ENCODE assay signal across 8 cellular contexts in genomic region chr7:65979583-65980477, GRCh38. TPM values are rescaled to one million over a fixed set of nuclear protein-coding genes. Genes with fewer than 3 reads are reported as not detected.
DNase-seq lines count a peak whose midpoint lies in the region; ATAC-seq and TF ChIP-seq lines count a peak whose summit lies in the region.

No MANE protein-coding gene starts in this region.

- peak overlapping the region; percentile 82 for H3K4me2 ChIP-seq in Loucy (ENCODE audit: low read depth, low read length, poor library complexity, severe bottlenecking)

- no peaks in the 10 kb centered on the region for H3K9me2 ChIP-seq in Loucy (replicated peaks; ENCODE audit: low read depth, low read length)

- peak overlapping the region in 6 of 7 donors; percentile 23 to 92 (median 86) for H3K27ac Mint-ChIP-seq in CD4-positive, alpha-beta memory T cell
- no peak overlapping the region for H3K27ac Mint-ChIP-seq in chondrocyte (ENCODE audit: unreplicated experiment)

- H2AFZ ChIP-seq in Loucy (ENCODE audit: low read length) = no peak overlapping the region
- H2AFZ ChIP-seq in neuron (ENCODE audit: low read depth, low read length) = no peak overlapping the region

- peaks cover 15% of the 10 kb centered on the region for H3K36me3 ChIP-seq in CD4-positive, alpha-beta memory T cell (ENCODE audit: insufficient read depth, low read length)
- H3K36me3 ChIP-seq in Loucy (ENCODE audit: insufficient read depth, low read length) = peaks cover 18% of the 10 kb centered on the region; the same call in 1 of the 2 replicates
- peaks cover 38% of the 10 kb centered on the region for H3K36me3 ChIP-seq in neuron (ENCODE audit: insufficient read depth, low read length)

- H3K79me2 ChIP-seq in Loucy (ENCODE audit: insufficient read depth, low read length) = peaks cover 36% of the 10 kb centered on the region

- H3K4me3 ChIP-seq in CD4-positive, alpha-beta memory T cell (ENCODE audit: low read length in 2 of 2) = no peak overlapping the region
- H3K4me3 ChIP-seq in Loucy (ENCODE audit: low read length, poor library complexity, severe bottlenecking) = peak overlapping the region; percentile 78
- H3K4me3 ChIP-seq in neuron (ENCODE audit: low read length) = peak overlapping the region; percentile 94

- intact Hi-C loops in CD4-positive, alpha-beta memory T cell (cut with micrococcal nuclease) = loop anchor here (2.0 to 10.0 kb wide), 2 partner anchors 513 to 1675 kb away; no protein-coding TSS in a partner anchor

- H3K4me3 Mint-ChIP-seq in CD4-positive, alpha-beta memory T cell = peak overlapping the region in 6 of 8 donors; percentile 46 to 95 (median 86)
- H3K4me3 Mint-ChIP-seq in chondrocyte (ENCODE audit: unreplicated experiment) = peak overlapping the region; percentile 73

- H3K27ac ChIP-seq in CD4-positive, alpha-beta memory T cell (ENCODE audit: low read depth, low read length) = peak overlapping the region; percentile 64

- H3K27me3 Mint-ChIP-seq in CD4-positive, alpha-beta memory T cell = no peaks in the 10 kb centered on the region
- no peaks in the 10 kb centered on the region for H3K27me3 Mint-ChIP-seq in chondrocyte (ENCODE audit: low read depth)

- H3K9me3 ChIP-seq in CD4-positive, alpha-beta memory T cell (ENCODE audit: control insufficient read depth in 1 of 2, low read length in 2 of 2) = no peaks in the 10 kb centered on the region
- no peaks in the 10 kb centered on the region for H3K9me3 ChIP-seq in Loucy (ENCODE audit: insufficient read depth, low read depth, low read length)
- H3K9me3 ChIP-seq in neuron (ENCODE audit: low read length) = no peaks in the 10 kb centered on the region

- POLR2A ChIA-PET in CD4-positive, alpha-beta memory T cell (lab: Charles Lee; ENCODE audit: partially characterized antibody) = interaction anchor here (0.5 to 1.0 kb wide), 2 partner anchors 86 to 1323 kb away, joined by 3 to 5 read pairs; no protein-coding TSS in a partner anchor

- no peaks in the 10 kb centered on the region for H3K9me3 Mint-ChIP-seq in CD4-positive, alpha-beta memory T cell
- no peaks in the 10 kb centered on the region for H3K9me3 Mint-ChIP-seq in chondrocyte (ENCODE audit: low read depth)

- peaks cover 0 to 15% of the 10 kb centered on the region in 2 donors for H3K36me3 Mint-ChIP-seq in CD4-positive, alpha-beta memory T cell
- H3K36me3 Mint-ChIP-seq in chondrocyte (ENCODE audit: low read depth) = peaks cover 2% of the 10 kb centered on the region

- TF ChIP-seq CTCF in Loucy (conservative IDR thresholded peaks at IDR 0.05; ENCODE audit: low read length) = no peak
- TF ChIP-seq CTCF in chondrocyte (IDR thresholded peaks at IDR 0.05) = no peak

- peaks cover 17% of the 10 kb centered on the region for H3K4me1 ChIP-seq in CD4-positive, alpha-beta memory T cell (ENCODE audit: insufficient read depth, low read length)
- no peaks in the 10 kb centered on the region for H3K4me1 ChIP-seq in Loucy (ENCODE audit: insufficient read depth, low read length, poor library complexity, severe bottlenecking)
- peaks cover 13% of the 10 kb centered on the region for H3K4me1 ChIP-seq in neuron (ENCODE audit: insufficient read depth, low read length)

- no peaks in the 10 kb centered on the region for H3F3A ChIP-seq in Loucy (ENCODE audit: low read depth)

- H3K4me1 Mint-ChIP-seq in CD4-positive, alpha-beta memory T cell = peaks cover 6 to 12% (median 9%) of the 10 kb centered on the region in 4 donors
- H3K4me1 Mint-ChIP-seq in chondrocyte (ENCODE audit: low read depth) = peaks cover 11% of the 10 kb centered on the region

- peaks cover 33% of the 10 kb centered on the region for H4K20me1 ChIP-seq in Loucy (ENCODE audit: insufficient read depth, low read length, poor library complexity, severe bottlenecking)

- H3K9ac ChIP-seq in Loucy (ENCODE audit: low read depth, low read length, poor library complexity, severe bottlenecking) = peak overlapping the region; percentile 86

- no peak for DNase-seq in CD4-positive, alpha-beta memory T cell
- no peak for DNase-seq in chondrocyte (ENCODE audit: low spot score)
- no peak for DNase-seq in HuH-7 (ENCODE audit: low spot score)

- no peaks in the 10 kb centered on the region for H3K27me3 ChIP-seq in CD4-positive, alpha-beta memory T cell (ENCODE audit: insufficient read depth, low read length)
- H3K27me3 ChIP-seq in Loucy (ENCODE audit: insufficient read depth, low read length, poor library complexity, severe bottlenecking) = no peaks in the 10 kb centered on the region
- no peaks in the 10 kb centered on the region for H3K27me3 ChIP-seq in neuron (ENCODE audit: insufficient read depth, low read length)

- CTCF ChIA-PET in CD4-positive, alpha-beta memory T cell (lab: Charles Lee; ENCODE audit: partially characterized antibody) = no interaction called here

- ATAC-seq in GM19023 (IDR thresholded peaks at IDR 0.05; ENCODE audit: unreplicated experiment) = no peak
- no peak for ATAC-seq in GM18907 (IDR thresholded peaks at IDR 0.05; ENCODE audit: unreplicated experiment)
- ATAC-seq in esophagus mucosa = no peak

RNA-seq across cellular contexts. Expression of gene GUSB, which starts 2.2 kb away (rescaled TPM):
- total RNA-seq in CD4-positive, alpha-beta memory T cell = 10 to 100 TPM; 49.3 to 52.0 TPM
- polyA plus RNA-seq in CD4-positive, alpha-beta memory T cell = 10 to 100 TPM; 48.0 to 63.5 TPM
- total RNA-seq in chondrocyte (27.3 to 33.9 TPM (median 29.9 TPM) in 3 replicates), esophagus mucosa (27.8 TPM)

Comparison
In these comparisons a context has a peak if more than half of its experiments do, and no peak if none do; other contexts are left out.
1. H3K4me3 ChIP-seq: peak in Loucy (single experiment) and neuron (single experiment); none in CD4-positive, alpha-beta memory T cell (0 of 2).